ENCODE assay signal across 18 cellular contexts in the genomic region with DNA sequence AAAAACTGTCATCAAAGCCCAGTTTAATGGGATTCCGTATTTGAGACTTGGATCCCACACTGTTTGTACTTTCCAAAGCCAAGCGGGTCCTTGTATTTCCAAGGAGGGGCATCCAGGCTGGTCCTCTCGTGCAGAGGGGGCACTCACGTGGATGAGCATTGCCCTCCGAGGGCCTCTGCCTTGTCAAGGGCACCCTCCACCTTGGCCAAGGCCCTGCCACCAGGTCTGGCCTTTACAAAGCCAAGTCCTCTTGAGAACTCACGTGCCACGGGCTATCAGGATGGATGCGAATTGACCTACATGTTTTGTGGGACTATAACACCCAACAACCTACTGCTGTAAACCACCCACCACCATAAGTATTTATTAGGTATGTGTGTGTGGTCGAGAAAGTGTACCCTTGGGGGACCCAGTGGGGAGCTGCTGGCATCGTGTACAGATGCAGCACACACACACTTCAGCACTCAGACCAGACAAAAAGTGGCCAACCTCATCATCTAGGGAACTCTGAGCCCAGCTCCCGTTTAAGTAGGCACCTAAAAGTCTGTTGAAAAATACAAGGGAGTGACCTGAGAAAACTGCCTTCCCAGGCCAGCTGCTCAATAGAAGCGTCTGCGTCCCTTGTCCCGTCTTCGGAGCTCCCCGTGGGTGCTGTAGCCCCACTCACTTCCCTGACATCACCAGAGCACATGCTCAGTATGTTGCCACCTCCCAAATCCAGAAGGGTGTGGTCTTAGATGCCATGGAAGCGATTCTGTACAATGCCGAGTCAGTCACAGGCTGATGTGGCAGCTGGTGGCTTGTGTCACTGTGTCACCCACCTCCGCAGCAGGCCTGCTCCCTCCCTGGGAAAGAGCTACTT. TPM values are rescaled to one million over a fixed set of nuclear protein-coding genes. Genes with fewer than 3 reads are reported as not detected.
A peak's percentile ranks its signal among the peaks of the same experiment; 100 is the strongest.
DNase-seq lines count a peak whose midpoint lies in the region; ATAC-seq and TF ChIP-seq lines count a peak whose summit lies in the region.
"Had no signal": no experiment of that assay in that cellular context is flagged by ENCODE, and none has a peak within 500 bp of the region (broad histone marks: within the 10 kb centered on the region; RNA-seq: fewer than 3 reads in every experiment).

No MANE protein-coding gene starts in this region.

- no peaks in the 10 kb centered on the region for H3K27me3 Mint-ChIP-seq in effector memory CD8-positive, alpha-beta T cell
- H3K27me3 Mint-ChIP-seq in glutamatergic neuron (ENCODE audit: unreplicated experiment) = no peaks in the 10 kb centered on the region

- no peaks in the 10 kb centered on the region for H3K4me1 ChIP-seq in right atrium auricular region
- H3K4me1 ChIP-seq: parathyroid adenoma, uterus had no signal

- intact Hi-C loops in Right ventricle myocardium inferior (cut with DNase I) = no loop called here

- H3K9me3 Mint-ChIP-seq in effector memory CD8-positive, alpha-beta T cell = no peaks in the 10 kb centered on the region
- no peaks in the 10 kb centered on the region for H3K9me3 Mint-ChIP-seq in stimulated activated effector memory CD8-positive, alpha-beta T cell treated with anti-CD3 and anti-CD28 coated beads, Interleukin-12 subunit alpha, Interleukin-12 subunit beta, amount 100 ng/mL, for 72 hours
- H3K9me3 Mint-ChIP-seq in glutamatergic neuron (ENCODE audit: unreplicated experiment) = no peaks in the 10 kb centered on the region
- H3K9me3 Mint-ChIP-seq: H9 had no signal

- TF ChIP-seq CTCF in right atrium auricular region (IDR thresholded peaks at IDR 0.05) = no peak
- no peak for TF ChIP-seq CTCF in glutamatergic neuron (IDR thresholded peaks at IDR 0.05; ENCODE audit: partially characterized antibody, unreplicated experiment)

- H3K4me3 ChIP-seq in right atrium auricular region = no peak overlapping the region
- H3K4me3 ChIP-seq: stomach, uterus had no signal

- no peak overlapping the region for H3K27ac ChIP-seq in right atrium auricular region
- H3K27ac ChIP-seq: C4-2B, parathyroid adenoma, stomach, uterus had no signal

- ATAC-seq in Right ventricle myocardium inferior = peak; percentile 27
- ATAC-seq in effector memory CD8-positive, alpha-beta T cell (replicated peaks) = peak; percentile 15
- no peak for ATAC-seq in stimulated activated effector memory CD8-positive, alpha-beta T cell treated with anti-CD3 and anti-CD28 coated beads, Interleukin-12 subunit alpha, Interleukin-12 subunit beta, amount 100 ng/mL, for 72 hours
- ATAC-seq: activated CD4-positive, CD25-positive, alpha-beta regulatory T cell treated with anti-CD3 and anti-CD28 coated beads, Interleukin-2, amount 50 U/mL, for 24 hours had no signal

- H3K4me3 Mint-ChIP-seq in effector memory CD8-positive, alpha-beta T cell = no peak overlapping the region
- no peak overlapping the region for H3K4me3 Mint-ChIP-seq in stimulated activated effector memory CD8-positive, alpha-beta T cell treated with anti-CD3 and anti-CD28 coated beads, Interleukin-12 subunit alpha, Interleukin-12 subunit beta, amount 100 ng/mL, for 72 hours
- H3K4me3 Mint-ChIP-seq in glutamatergic neuron (ENCODE audit: unreplicated experiment) = no peak overlapping the region
- H3K4me3 Mint-ChIP-seq: H9 had no signal

- peaks cover 85% of the 10 kb centered on the region for H3K36me3 Mint-ChIP-seq in effector memory CD8-positive, alpha-beta T cell (ENCODE audit: insufficient read depth)
- H3K36me3 Mint-ChIP-seq in stimulated activated effector memory CD8-positive, alpha-beta T cell treated with anti-CD3 and anti-CD28 coated beads, Interleukin-12 subunit alpha, Interleukin-12 subunit beta, amount 100 ng/mL, for 72 hours = peaks cover 83% of the 10 kb centered on the region
- no peaks in the 10 kb centered on the region for H3K36me3 Mint-ChIP-seq in glutamatergic neuron (ENCODE audit: unreplicated experiment)

- DNase-seq in Right ventricle myocardium inferior (ENCODE audit: missing footprints) = no peak
- no peak for DNase-seq in right atrium auricular region (ENCODE audit: low spot score)
- no peak for DNase-seq in effector memory CD8-positive, alpha-beta T cell
- DNase-seq in mesenteric fat pad (ENCODE audit: low spot score) = peak; percentile 74
- DNase-seq in stimulated activated effector memory CD8-positive, alpha-beta T cell treated with anti-CD3 and anti-CD28 coated beads, Interleukin-12 subunit alpha, Interleukin-12 subunit beta, amount 100 ng/mL, for 72 hours (ENCODE audit: low spot score in 2 of 2) = no peak
- no peak for DNase-seq in dedifferentiated amniotic fluid mesenchymal stem cell (ENCODE audit: extremely low spot score)
- DNase-seq in NCI-H1694 (lab: John Stamatoyannopoulos, UW) = no peak
- DNase-seq in glutamatergic neuron = no peak
- DNase-seq: activated effector memory CD4-positive, alpha-beta T cell treated with anti-CD3 and anti-CD28 coated beads, Interleukin-2, amount 50 U/mL, for 16 hours; H9; NCI-H1436; NCI-H345; stomach; T-helper 2 cell; uterus had no signal

- no peaks in the 10 kb centered on the region for H3K4me1 Mint-ChIP-seq in effector memory CD8-positive, alpha-beta T cell (ENCODE audit: low read depth in 2 of 2)
- H3K4me1 Mint-ChIP-seq in stimulated activated effector memory CD8-positive, alpha-beta T cell treated with anti-CD3 and anti-CD28 coated beads, Interleukin-12 subunit alpha, Interleukin-12 subunit beta, amount 100 ng/mL, for 72 hours = peaks cover 8% of the 10 kb centered on the region
- peaks cover 5% of the 10 kb centered on the region for H3K4me1 Mint-ChIP-seq in glutamatergic neuron (ENCODE audit: low read depth, unreplicated experiment)
- H3K4me1 Mint-ChIP-seq: H9 had no signal

- no peaks in the 10 kb centered on the region for H3K9me3 ChIP-seq in right atrium auricular region
- H3K9me3 ChIP-seq: stomach, uterus had no signal

- H3K36me3 ChIP-seq in right atrium auricular region = peaks cover 72% of the 10 kb centered on the region
- H3K36me3 ChIP-seq: uterus had no signal

- no peaks in the 10 kb centered on the region for H3K27me3 ChIP-seq in right atrium auricular region
- H3K27me3 ChIP-seq: stomach, uterus had no signal

- peak overlapping the region; percentile 44 to 68 for H3K27ac Mint-ChIP-seq in effector memory CD8-positive, alpha-beta T cell
- H3K27ac Mint-ChIP-seq in stimulated activated effector memory CD8-positive, alpha-beta T cell treated with anti-CD3 and anti-CD28 coated beads, Interleukin-12 subunit alpha, Interleukin-12 subunit beta, amount 100 ng/mL, for 72 hours = peak overlapping the region; percentile 60
- no peak overlapping the region for H3K27ac Mint-ChIP-seq in glutamatergic neuron (ENCODE audit: unreplicated experiment)

RNA-seq across cellular contexts. Expression of gene MAP1LC3B, which starts 12.9 kb away (rescaled TPM):
- total RNA-seq in Right ventricle myocardium inferior (125 TPM), right atrium auricular region (10 to 100 TPM; 57.5 to 83.0 TPM), mesenteric fat pad (78.6 TPM), glutamatergic neuron (ENCODE audit: unreplicated experiment) (297 TPM)

RNA-seq across cellular contexts. Expression of gene FBXO31, which starts 21.4 kb away (rescaled TPM):
- 70.2 TPM for total RNA-seq in Right ventricle myocardium inferior
- 10 to 100 TPM; 39.3 to 53.1 TPM for total RNA-seq in right atrium auricular region
- total RNA-seq in mesenteric fat pad = 66.9 TPM
- total RNA-seq in glutamatergic neuron (ENCODE audit: unreplicated experiment) = 66.7 TPM
